ENCODE assay signal across 23 cellular contexts in genomic region chr5:149754481-149754880, GRCh38. TPM values are rescaled to one million over a fixed set of nuclear protein-coding genes. Genes with fewer than 3 reads are reported as not detected.
A peak's percentile ranks its signal among the peaks of the same experiment; 100 is the strongest.
DNase-seq lines count a peak whose midpoint lies in the region; ATAC-seq and TF ChIP-seq lines count a peak whose summit lies in the region.
"Had no signal": no experiment of that assay in that cellular context is flagged by ENCODE, and none has a peak within 500 bp of the region (broad histone marks: within the 10 kb centered on the region; RNA-seq: fewer than 3 reads in every experiment).

No MANE protein-coding gene starts in this region.

- no peaks in the 10 kb centered on the region for H3K4me1 ChIP-seq in BE2C

- ATAC-seq in memory B cell (ENCODE audit: low read depth) = no peak
- no peak for ATAC-seq in stimulated activated effector memory CD8-positive, alpha-beta T cell treated with anti-CD3 and anti-CD28 coated beads, Interleukin-12 subunit alpha, Interleukin-12 subunit beta, amount 100 ng/mL, for 72 hours

- H3K4me1 Mint-ChIP-seq in memory B cell = peaks cover 21% of the 10 kb centered on the region
- peaks cover 10% of the 10 kb centered on the region for H3K4me1 Mint-ChIP-seq in stimulated activated effector memory CD8-positive, alpha-beta T cell treated with anti-CD3 and anti-CD28 coated beads, Interleukin-12 subunit alpha, Interleukin-12 subunit beta, amount 100 ng/mL, for 72 hours

- H3K9me3 Mint-ChIP-seq in memory B cell = no peaks in the 10 kb centered on the region
- H3K9me3 Mint-ChIP-seq in stimulated activated effector memory CD8-positive, alpha-beta T cell treated with anti-CD3 and anti-CD28 coated beads, Interleukin-12 subunit alpha, Interleukin-12 subunit beta, amount 100 ng/mL, for 72 hours = no peaks in the 10 kb centered on the region
- H3K9me3 Mint-ChIP-seq: CD8-positive, alpha-beta memory T cell had no signal

- H3K27ac Mint-ChIP-seq in memory B cell = peak overlapping the region; percentile 37
- H3K27ac Mint-ChIP-seq in stimulated activated effector memory CD8-positive, alpha-beta T cell treated with anti-CD3 and anti-CD28 coated beads, Interleukin-12 subunit alpha, Interleukin-12 subunit beta, amount 100 ng/mL, for 72 hours = peak overlapping the region; percentile 52
- H3K27ac Mint-ChIP-seq: CD8-positive, alpha-beta memory T cell had no signal

- DNase-seq in DMS53 (lab: John Stamatoyannopoulos, UW) = peak; percentile 46
- no peak for DNase-seq in DMS53 treated with DMSO at 0.1 percent for 48 hours (lab: John Stamatoyannopoulos, UW; ENCODE audit: unreplicated experiment)
- peak; percentile 60 for DNase-seq in RWPE1 (ENCODE audit: low spot score)
- no peak for DNase-seq in memory B cell (ENCODE audit: low spot score in 2 of 2)
- DNase-seq in stimulated activated effector memory CD8-positive, alpha-beta T cell treated with anti-CD3 and anti-CD28 coated beads, Interleukin-12 subunit alpha, Interleukin-12 subunit beta, amount 100 ng/mL, for 72 hours (ENCODE audit: low spot score in 2 of 2) = no peak
- DNase-seq in BE2C = no peak
- no peak for DNase-seq in activated CD4-positive, CD25-positive, alpha-beta regulatory T cell (lab: John Stamatoyannopoulos, UW)
- DNase-seq in islet precursor cell = no peak
- DNase-seq: 8988T; AML-193; CD8-positive, alpha-beta memory T cell; DMS79; KG1; NCI-H1092 treated with DMSO at 0.1 percent for 48 hours; NCI-H1436 treated with DMSO at 0.1 percent for 48 hours; NCI-H1930; NCI-H226; NCI-H510A treated with DMSO at 0.1 percent for 48 hours; NCI-H774; NK-92 treated with Interleukin-12 subunit alpha and Interleukin-12 subunit beta, amount 100 ng/mL, for 24 hours; SHP77 had no signal

- CTCF ChIA-PET in RWPE1 (lab: Yijun Ruan, JAX) = interaction anchor here (0.5 to 1.0 kb wide), 5 partner anchors 10 to 534 kb away, joined by 3 to 5 read pairs (median 3); no protein-coding TSS in a partner anchor

- no peaks in the 10 kb centered on the region for H3K9me3 ChIP-seq in BE2C

- no peaks in the 10 kb centered on the region for H3K27me3 ChIP-seq in BE2C

- peaks cover 8% of the 10 kb centered on the region for H3K36me3 Mint-ChIP-seq in memory B cell
- H3K36me3 Mint-ChIP-seq in stimulated activated effector memory CD8-positive, alpha-beta T cell treated with anti-CD3 and anti-CD28 coated beads, Interleukin-12 subunit alpha, Interleukin-12 subunit beta, amount 100 ng/mL, for 72 hours = no peaks in the 10 kb centered on the region

- peak overlapping the region; percentile 47 for H3K27ac ChIP-seq in RWPE1
- H3K27ac ChIP-seq: C4-2B, HL-60 had no signal

- POLR2A ChIA-PET in RWPE1 (lab: Yijun Ruan, JAX; ENCODE audit: low non-redundant PET) = interaction anchor here (0.7 kb wide), 1 partner anchor 36 kb away, joined by 3 read pairs; no protein-coding TSS in a partner anchor

- TF ChIP-seq CTCF in RWPE1 (conservative IDR thresholded peaks at IDR 0.05; ENCODE audit: low read depth) (no peak), BE2C (IDR thresholded peaks at IDR 0.05; ENCODE audit: low read depth, low read length) (no peak)

- H3K27me3 Mint-ChIP-seq in memory B cell = no peaks in the 10 kb centered on the region
- H3K27me3 Mint-ChIP-seq: CD8-positive, alpha-beta memory T cell had no signal

- no peak overlapping the region for H3K4me3 Mint-ChIP-seq in memory B cell
- no peak overlapping the region for H3K4me3 Mint-ChIP-seq in stimulated activated effector memory CD8-positive, alpha-beta T cell treated with anti-CD3 and anti-CD28 coated beads, Interleukin-12 subunit alpha, Interleukin-12 subunit beta, amount 100 ng/mL, for 72 hours
- H3K4me3 Mint-ChIP-seq: CD8-positive, alpha-beta memory T cell had no signal

- no peak overlapping the region for H3K4me3 ChIP-seq in BE2C (ENCODE audit: low read depth, low read length)

- H3K36me3 ChIP-seq in BE2C = no peaks in the 10 kb centered on the region

RNA-seq across cellular contexts. Expression of gene PPARGC1B, which starts 24.4 kb away (rescaled TPM):
- polyA plus RNA-seq in BE2C (2012; ENCODE audit: insufficient read depth, insufficient read length, low read depth) = 3.4 TPM

Comparison
In these comparisons a context has a peak if more than half of its experiments do, and no peak if none do; other contexts are left out.
1. DNase-seq: peak in DMS53 (single experiment) and RWPE1 (single experiment); none in DMS53 treated with DMSO at 0.1 percent for 48 hours (single experiment), memory B cell (0 of 2), stimulated activated effector memory CD8-positive, alpha-beta T cell treated with anti-CD3 and anti-CD28 coated beads, Interleukin-12 subunit alpha, Interleukin-12 subunit beta, amount 100 ng/mL, for 72 hours (0 of 2), BE2C (single experiment), activated CD4-positive, CD25-positive, alpha-beta regulatory T cell (0 of 4) and islet precursor cell (single experiment).